1 cellular context compared by ENCODE assay signal in genomic region chr5:139530879-139531639, GRCh38.
A peak's percentile ranks its signal among the peaks of the same experiment; 100 is the strongest.
TF ChIP-seq lines count a peak whose summit lies in the region.

No MANE protein-coding gene starts in this region.

TF ChIP-seq in K562, 482 proteins besides CTCF, POLR2A, EP300 and RAD21:
- TF ChIP-seq TRIM28 (IDR thresholded peaks at IDR 0.05) (peak; percentile 89), ZNF274 (IDR thresholded peaks at IDR 0.05; ENCODE audit: borderline replicate concordance, low read depth, low read length) (peak; percentile 37; the same call in 1 of the 2 replicates), TRIM24 (IDR thresholded peaks at IDR 0.05) (0 out of 4 replicates have a peak, but pooled peaks of 1 of the 2 experiments have one; percentile 27), CBX3 (IDR thresholded peaks at IDR 0.05; ENCODE audit: borderline replicate concordance in 1 of 2, low read length in 2 of 2) (peak in 1 of 2 experiments; percentile 62; a peak in 2 of 3 replicates)
